Comparison of ENCODE assay signal across 8 cellular contexts in the genomic region with DNA sequence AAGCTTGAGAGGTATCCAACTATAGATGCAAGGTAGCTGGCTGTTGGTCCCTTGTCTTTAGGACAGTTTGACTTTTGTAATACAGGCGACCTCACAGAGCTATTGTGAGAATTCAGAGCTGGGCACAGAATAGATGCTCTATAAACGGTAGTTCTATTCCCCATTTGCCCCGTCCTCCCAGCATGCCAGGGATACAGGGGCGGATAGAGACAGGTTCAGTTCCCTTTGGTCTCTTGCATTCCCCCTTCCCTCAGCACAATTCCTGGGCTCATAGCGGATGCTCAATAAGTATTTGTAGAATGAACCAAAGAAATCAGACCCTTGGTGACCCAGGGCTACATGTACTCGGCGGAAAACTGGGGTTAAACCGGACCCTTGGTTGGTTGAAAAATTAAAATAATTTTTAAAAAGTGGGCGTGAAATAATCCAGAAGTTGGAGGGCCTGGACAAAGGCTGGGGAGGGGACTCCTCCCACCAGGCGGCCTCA. TPM values are rescaled to one million over a fixed set of nuclear protein-coding genes. Genes with fewer than 3 reads are reported as not detected.
DNase-seq lines count a peak whose midpoint lies in the region; ATAC-seq, FAIRE-seq and TF ChIP-seq lines count a peak whose summit lies in the region.

No MANE protein-coding gene starts in this region.

- H3K27ac ChIP-seq in kidney (ENCODE audit: low read depth in 2 of 2, low read length in 2 of 2) = no peak overlapping the region
- H3K27ac ChIP-seq in suprapubic skin = peak overlapping the region; percentile 92

- peak overlapping the region; percentile 89 for H3K27ac Mint-ChIP-seq in activated CD4-positive, alpha-beta T cell treated with anti-CD3 and anti-CD28 coated beads, Interleukin-2, amount 10 ng/mL, durations not matched to agents 24 days and 14 days
- peak overlapping the region; percentile 95 to 100 for H3K27ac Mint-ChIP-seq in activated naive CD4-positive, alpha-beta T cell treated with anti-CD3 and anti-CD28 coated beads, Interleukin-2, amount 50 U/mL, for 72 hours

- peaks cover 33% of the 10 kb centered on the region for H3K36me3 Mint-ChIP-seq in activated CD4-positive, alpha-beta T cell treated with anti-CD3 and anti-CD28 coated beads, Interleukin-2, amount 10 ng/mL, durations not matched to agents 24 days and 14 days (ENCODE audit: low read depth)
- peaks cover 22 to 25% of the 10 kb centered on the region in 2 donors for H3K36me3 Mint-ChIP-seq in activated naive CD4-positive, alpha-beta T cell treated with anti-CD3 and anti-CD28 coated beads, Interleukin-2, amount 50 U/mL, for 72 hours

- H3K4me1 ChIP-seq in kidney (ENCODE audit: control insufficient read depth in 1 of 2, insufficient read depth in 1 of 2, low read depth in 1 of 2, low read length in 2 of 2) = peaks cover 9 to 21% of the 10 kb centered on the region in 2 donors
- peaks cover 41% of the 10 kb centered on the region for H3K4me1 ChIP-seq in suprapubic skin

- intact Hi-C loops in activated CD4-positive, alpha-beta T cell treated with anti-CD3 and anti-CD28 coated beads, Interleukin-2, amount 10 ng/mL, durations not matched to agents 24 days and 14 days (cut with micrococcal nuclease) = loop anchor here (1.0 to 10.0 kb wide), 6 partner anchors 20 to 287 kb away; a partner anchor contains a TSS
- intact Hi-C loops in kidney (cut with DNase I) = no loop called here

- H3K36me3 ChIP-seq in kidney (ENCODE audit: control insufficient read depth in 1 of 2, insufficient read depth in 2 of 2, low read length in 2 of 2) (no peaks in the 10 kb centered on the region), suprapubic skin (no peaks in the 10 kb centered on the region)

- peak; percentile 67 for DNase-seq in activated CD4-positive, alpha-beta T cell treated with anti-CD3 and anti-CD28 coated beads, Interleukin-2, amount 10 ng/mL, durations not matched to agents 24 days and 14 days
- no peak for DNase-seq in activated CD4-positive, alpha-beta T cell treated with anti-CD3 and anti-CD28 coated beads, Interleukin-2, amount 50 U/mL, for 48 hours
- DNase-seq in activated naive CD4-positive, alpha-beta T cell treated with anti-CD3 and anti-CD28 coated beads, Interleukin-2, amount 50 U/mL, for 72 hours (ENCODE audit: low spot score in 2 of 2) = no peak
- DNase-seq in kidney (no peak), suprapubic skin (ENCODE audit: low spot score in 2 of 2) (no peak), anterior cingulate cortex (lab: John Stamatoyannopoulos, UW) (no peak), RKO (ENCODE audit: low spot score) (no peak), NCI-H146 (lab: John Stamatoyannopoulos, UW) (no peak)

- FAIRE-seq in kidney (lab: Jason Lieb, UNC) = no peak

- no peaks in the 10 kb centered on the region for H3K27me3 Mint-ChIP-seq in activated CD4-positive, alpha-beta T cell treated with anti-CD3 and anti-CD28 coated beads, Interleukin-2, amount 10 ng/mL, durations not matched to agents 24 days and 14 days

- TF ChIP-seq EP300 in suprapubic skin (IDR thresholded peaks at IDR 0.05) = no peak

- H3K9me3 ChIP-seq in kidney (ENCODE audit: control insufficient read depth in 1 of 2, low read length in 2 of 2) = no peaks in the 10 kb centered on the region
- no peaks in the 10 kb centered on the region for H3K9me3 ChIP-seq in suprapubic skin

- H3K4me1 Mint-ChIP-seq in activated CD4-positive, alpha-beta T cell treated with anti-CD3 and anti-CD28 coated beads, Interleukin-2, amount 10 ng/mL, durations not matched to agents 24 days and 14 days = peaks cover 35% of the 10 kb centered on the region

- peak overlapping the region; percentile 84 for H3K4me3 Mint-ChIP-seq in activated CD4-positive, alpha-beta T cell treated with anti-CD3 and anti-CD28 coated beads, Interleukin-2, amount 10 ng/mL, durations not matched to agents 24 days and 14 days

- no peak overlapping the region for H3K9ac ChIP-seq in kidney (ENCODE audit: low read length in 2 of 2)

- 22% methylated on average over 10 of the region's 10 CpGs for WGBS in suprapubic skin

- H3K9me3 Mint-ChIP-seq in activated CD4-positive, alpha-beta T cell treated with anti-CD3 and anti-CD28 coated beads, Interleukin-2, amount 10 ng/mL, durations not matched to agents 24 days and 14 days = no peaks in the 10 kb centered on the region
- H3K9me3 Mint-ChIP-seq in activated naive CD4-positive, alpha-beta T cell treated with anti-CD3 and anti-CD28 coated beads, Interleukin-2, amount 50 U/mL, for 72 hours = no peaks in the 10 kb centered on the region

- H3K4me3 ChIP-seq in kidney (ENCODE audit: low read length in 2 of 2) (peak overlapping the region; percentile 5 to 30), suprapubic skin (peak overlapping the region; percentile 71)

- ATAC-seq in activated naive CD4-positive, alpha-beta T cell treated with anti-CD3 and anti-CD28 coated beads, Interleukin-2, amount 50 U/mL, for 72 hours = no peak

- TF ChIP-seq POLR2A in suprapubic skin (IDR thresholded peaks at IDR 0.05) = no peak

- TF ChIP-seq CTCF in kidney (IDR thresholded peaks at IDR 0.05; ENCODE audit: borderline replicate concordance, extremely low read depth, insufficient read depth) (no peak), suprapubic skin (IDR thresholded peaks at IDR 0.05) (no peak)

- H3K27me3 ChIP-seq in suprapubic skin = no peaks in the 10 kb centered on the region

RNA-seq across cellular contexts. Expression of a gene that starts 0.7 kb away (rescaled TPM):
- total RNA-seq in activated CD4-positive, alpha-beta T cell treated with anti-CD3 and anti-CD28 coated beads, Interleukin-2, amount 10 ng/mL, durations not matched to agents 24 days and 14 days = 117 TPM in 2 replicates
- 10 to 100 TPM; 62.4 to 98.9 TPM for total RNA-seq in activated naive CD4-positive, alpha-beta T cell treated with anti-CD3 and anti-CD28 coated beads, Interleukin-2, amount 50 U/mL, for 72 hours
- total RNA-seq in kidney (49.9 TPM), suprapubic skin (10 to 100 TPM; 25.8 to 32.6 (median 32.0) TPM)
- 23.4 TPM for polyA plus RNA-seq in kidney (ENCODE audit: insufficient read depth, low read depth, low replicate concordance)
